Comparison of ENCODE assay signal across 18 cellular contexts in genomic region chr15:77064118-77064517, GRCh38. TPM values are rescaled to one million over a fixed set of nuclear protein-coding genes. Genes with fewer than 3 reads are reported as not detected.
DNase-seq lines count a peak whose midpoint lies in the region; ATAC-seq, FAIRE-seq and TF ChIP-seq lines count a peak whose summit lies in the region.
"Had no signal": no experiment of that assay in that cellular context is flagged by ENCODE, and none has a peak within 500 bp of the region (broad histone marks: within the 10 kb centered on the region; RNA-seq: fewer than 3 reads in every experiment).

No MANE protein-coding gene starts in this region.

- H3K9me3 Mint-ChIP-seq in Calu3 (ENCODE audit: low read depth, unreplicated experiment) = no peaks in the 10 kb centered on the region
- no peaks in the 10 kb centered on the region for H3K9me3 Mint-ChIP-seq in activated B cell treated with CpG ODN at 0.5 μM for 24 hours
- H3K9me3 Mint-ChIP-seq: activated naive CD8-positive, alpha-beta T cell treated with anti-CD3 and anti-CD28 coated beads for 36 hours; IgD-negative memory B cell had no signal

- H3K27ac Mint-ChIP-seq in Calu3 (ENCODE audit: unreplicated experiment) = peak overlapping the region; percentile 69
- H3K27ac Mint-ChIP-seq in activated B cell treated with CpG ODN at 0.5 μM for 24 hours = peak overlapping the region; percentile 66
- H3K27ac Mint-ChIP-seq: activated naive CD8-positive, alpha-beta T cell treated with anti-CD3 and anti-CD28 coated beads for 36 hours had no signal

- BruUV-seq in Calu3 (replicated peaks; lab: Mats Ljungman, UMichigan) (no TSS peak), HepG2 (replicated peaks; lab: Mats Ljungman, UMichigan) (no TSS peak)

- H3K27me3 Mint-ChIP-seq in Calu3 (ENCODE audit: unreplicated experiment) (no peaks in the 10 kb centered on the region), activated B cell treated with CpG ODN at 0.5 μM for 24 hours (no peaks in the 10 kb centered on the region)
- H3K27me3 Mint-ChIP-seq: activated naive CD8-positive, alpha-beta T cell treated with anti-CD3 and anti-CD28 coated beads for 36 hours; IgD-negative memory B cell had no signal

- H3K9ac ChIP-seq in HepG2 (ENCODE audit: insufficient read depth, low read depth, low read length) = no peak overlapping the region

- H3K36me3 ChIP-seq in HepG2 (replicated peaks in 1 of 2; ENCODE audit: control insufficient read depth in 1 of 2, insufficient read depth in 2 of 2, low read length in 2 of 2) = no peaks in the 10 kb centered on the region
- no peaks in the 10 kb centered on the region for H3K36me3 ChIP-seq in psoas muscle (ENCODE audit: insufficient read depth in 1 of 2, low read depth in 1 of 2)
- H3K36me3 ChIP-seq: esophagus muscularis mucosa had no signal

- peaks cover 43% of the 10 kb centered on the region for H3K79me2 ChIP-seq in HepG2 (ENCODE audit: insufficient read depth, low read length)

- H3K27me3 ChIP-seq in HepG2 (ENCODE audit: control insufficient read depth in 1 of 2, insufficient read depth in 2 of 2, low read length in 2 of 2) (no peaks in the 10 kb centered on the region), psoas muscle (ENCODE audit: insufficient read depth in 3 of 3, low read length in 2 of 3) (no peaks in the 10 kb centered on the region)
- H3K27me3 ChIP-seq: esophagus muscularis mucosa had no signal

- TF ChIP-seq POLR2A in HepG2 (IDR thresholded peaks at IDR 0.05; ENCODE audit: insufficient read depth in 1 of 2, low read depth in 2 of 2, low read length in 2 of 2) = no peak

- H3K4me3 Mint-ChIP-seq in Calu3 (ENCODE audit: low read depth, unreplicated experiment) (peak overlapping the region; percentile 42), activated B cell treated with CpG ODN at 0.5 μM for 24 hours (peak overlapping the region; percentile 36)
- H3K4me3 Mint-ChIP-seq: activated naive CD8-positive, alpha-beta T cell treated with anti-CD3 and anti-CD28 coated beads for 36 hours; naive thymus-derived CD4-positive, alpha-beta T cell had no signal

- CTCF ChIA-PET in Calu3 (lab: Charles Lee) = interaction anchor here (0.9 to 1.2 kb wide), 2 partner anchors 28 to 40 kb away, joined by 3 to 5 read pairs; no protein-coding TSS in a partner anchor
- CTCF ChIA-PET in activated B cell treated with CpG ODN at 0.5 μM for 24 hours (lab: Charles Lee) = interaction anchor here (0.9 kb wide), 1 partner anchor 10 kb away, joined by 3 read pairs; no protein-coding TSS in a partner anchor
- CTCF ChIA-PET in HepG2 (lab: Yijun Ruan, JAX; ENCODE audit: low intra/inter-chr PET ratio, low total read pairs) = no interaction called here

- no peak overlapping the region for H2AFZ ChIP-seq in HepG2 (ENCODE audit: low read length)

- H3K36me3 Mint-ChIP-seq in Calu3 (ENCODE audit: insufficient read depth, unreplicated experiment) = peaks cover 22% of the 10 kb centered on the region
- peaks cover 19% of the 10 kb centered on the region for H3K36me3 Mint-ChIP-seq in activated B cell treated with CpG ODN at 0.5 μM for 24 hours (ENCODE audit: low read depth)

- H3K27ac ChIP-seq in HepG2 (ENCODE audit: extremely low read length, insufficient read depth, low read length) = no peak overlapping the region
- H3K27ac ChIP-seq in psoas muscle = peak overlapping the region; percentile 84
- H3K27ac ChIP-seq: esophagus muscularis mucosa had no signal

- POLR2A ChIA-PET in activated B cell treated with CpG ODN at 0.5 μM for 24 hours (lab: Charles Lee) (no interaction called here), HepG2 (lab: Yijun Ruan, JAX) (interaction anchor here (0.7 kb wide), 1 partner anchor 10 kb away, joined by 3 read pairs; no protein-coding TSS in a partner anchor)

- H3K4me1 ChIP-seq in HepG2 (ENCODE audit: insufficient read depth, low read length) (peaks cover 47% of the 10 kb centered on the region), psoas muscle (peaks cover 81% of the 10 kb centered on the region)

- no peak for TF ChIP-seq EP300 in HepG2 (IDR thresholded peaks at IDR 0.05; ENCODE audit: low read depth in 2 of 2, low read length in 2 of 2)
- TF ChIP-seq EP300 in HepG2 (CRISPR knock-in tag; IDR thresholded peaks at IDR 0.05; ENCODE audit: borderline replicate concordance) = no peak

- H3K4me3 ChIP-seq in HepG2 (replicated peaks in 1 of 3; ENCODE audit: insufficient read depth in 1 of 3, low read depth in 2 of 3, low read length in 3 of 3) (no peak overlapping the region), psoas muscle (no peak overlapping the region)
- H3K4me3 ChIP-seq: esophagus muscularis mucosa had no signal

- peaks cover 78% of the 10 kb centered on the region for H3K4me1 Mint-ChIP-seq in Calu3 (ENCODE audit: low read depth, unreplicated experiment)
- peaks cover 88% of the 10 kb centered on the region for H3K4me1 Mint-ChIP-seq in activated B cell treated with CpG ODN at 0.5 μM for 24 hours

- peaks cover 11% of the 10 kb centered on the region for H4K20me1 ChIP-seq in HepG2 (ENCODE audit: insufficient read depth, low read length)

- H3K4me2 ChIP-seq in HepG2 (ENCODE audit: low read depth, low read length) = no peak overlapping the region

- FAIRE-seq in HepG2 (lab: Jason Lieb, UNC) = no peak

- ATAC-seq in activated B cell treated with CpG ODN at 0.5 μM for 24 hours (ENCODE audit: low read depth) (no peak), HepG2 (no peak; the same call in 2 of the 3 replicates), psoas muscle (no peak), GM21825 (IDR thresholded peaks at IDR 0.05; ENCODE audit: unreplicated experiment) (no peak)
- ATAC-seq: left ventricle myocardium superior had no signal

- intact Hi-C loops in Calu3 (cut with micrococcal nuclease; ENCODE audit: unreplicated experiment) = no loop called here
- intact Hi-C loops in activated B cell treated with CpG ODN at 0.5 μM for 24 hours (cut with micrococcal nuclease) = loop anchor here (10.0 kb wide), 1 partner anchor 749 kb away; the partner anchor contains the start of gene ETFA
- intact Hi-C loops in HepG2 (cut with micrococcal nuclease; ENCODE audit: unreplicated experiment) = no loop called here
- intact Hi-C loops in psoas muscle (cut with DNase I) = no loop called here

- TF ChIP-seq CTCF in Calu3 (IDR thresholded peaks at IDR 0.05; ENCODE audit: unreplicated experiment) (no peak), activated B cell treated with CpG ODN at 0.5 μM for 24 hours (IDR thresholded peaks at IDR 0.05) (no peak), HepG2 (CRISPR knock-in tag; IDR thresholded peaks at IDR 0.05) (no peak), psoas muscle (IDR thresholded peaks at IDR 0.05) (no peak)

- no peak for TF ChIP-seq RAD21 in HepG2 (CRISPR knock-in tag; IDR thresholded peaks at IDR 0.05)

- 39% methylated on average over 2 of the region's 2 CpGs for WGBS in HepG2 (ENCODE audit: low lambda C conversion rate)
- WGBS in psoas muscle, 3 donors = 88 to 89% (median 88%) methylated on average over 2 of the region's 2 CpGs

- DNase-seq in Calu3 = no peak
- DNase-seq in activated B cell treated with CpG ODN at 0.5 μM for 24 hours = no peak
- no peak for DNase-seq in HepG2 (ENCODE audit: low spot score)
- no peak for DNase-seq in psoas muscle
- DNase-seq in HPDE6-E6E7 (ENCODE audit: extremely low spot score) = no peak
- DNase-seq in NOMO-1 treated with DMSO at 0.1 percent for 48 hours (lab: John Stamatoyannopoulos, UW; ENCODE audit: unreplicated experiment) = no peak
- DNase-seq in GM03348 (ENCODE audit: low spot score) = no peak
- DNase-seq: activated CD4-positive, CD25-positive, alpha-beta regulatory T cell; activated naive CD8-positive, alpha-beta T cell treated with anti-CD3 and anti-CD28 coated beads for 36 hours; left ventricle myocardium superior; naive thymus-derived CD4-positive, alpha-beta T cell; NCI-H524 treated with DMSO at 0.1 percent for 48 hours; SIG-M5; stimulated activated CD4-positive, alpha-beta T cell treated with anti-CD3 and anti-CD28 coated beads, Interleukin-15, amount 100 ng/mL, for 24 hours; stimulated activated naive CD4-positive, alpha-beta T cell had no signal

- in situ Hi-C loops in HepG2 (cut with HindIII; ENCODE audit: extremely low pct_ligation_motif_present, low pct_unique_long_range_greater_than_20kb) = no loop called here

- no peaks in the 10 kb centered on the region for H3K9me3 ChIP-seq in HepG2 (ENCODE audit: low read length)
- no peaks in the 10 kb centered on the region for H3K9me3 ChIP-seq in psoas muscle
- H3K9me3 ChIP-seq: esophagus muscularis mucosa had no signal

TF ChIP-seq in HepG2, 621 proteins besides CTCF, POLR2A, EP300 and RAD21:
- no peak for TF ChIP-seq ELF3 (CRISPR knock-in tag; IDR thresholded peaks at IDR 0.05)
- peak; percentile 18; the same call in 1 of the 2 replicates for TF ChIP-seq NR2F6 (IDR thresholded peaks at IDR 0.05)
- TF ChIP-seq NR2F6 (CRISPR knock-in tag; IDR thresholded peaks at IDR 0.05) = no peak

RNA-seq across cellular contexts. Expression of gene TSPAN3, which starts 6.8 kb away (rescaled TPM):
- total RNA-seq in Calu3 (2022) (404 and 463 TPM in 2 replicates), activated B cell treated with CpG ODN at 0.5 μM for 24 hours (104 and 113 TPM in 2 replicates), HepG2 (2016; rRNA removed; fragmentation: Illumina TruSeq; extraction: Trizol) (102 and 170 TPM in 2 replicates), psoas muscle (100 to 1,000 TPM; 179 to 215 (median 207) TPM)
- total RNA-seq in HepG2 (2016; cell fraction: cytosol; rRNA removed; fragmentation: Illumina TruSeq; extraction: Trizol; ENCODE audit: low read depth) = 51.2 and 62.4 TPM in 2 replicates
- total RNA-seq in HepG2 (2016; cell fraction: insoluble cytoplasmic fraction; rRNA removed; fragmentation: Illumina TruSeq; extraction: Trizol) = 108 and 171 TPM in 2 replicates
- total RNA-seq in HepG2 (2016; cell fraction: membrane; rRNA removed; fragmentation: Illumina TruSeq; extraction: Trizol) = 109 and 138 TPM in 2 replicates
- total RNA-seq in HepG2 (2016; cell fraction: nucleus; rRNA removed; fragmentation: Illumina TruSeq; extraction: Trizol) = 128 and 152 TPM in 2 replicates
- polyA plus RNA-seq in HepG2 (2011; rRNA removed) (155 and 167 TPM in 2 replicates), psoas muscle (100 to 1,000 TPM; 146 to 330 (median 210) TPM)
- polyA plus RNA-seq in HepG2 (2011; cell fraction: cytosol; rRNA removed) = 231 and 297 TPM in 2 replicates
- 56.3 and 77.8 TPM in 2 replicates for polyA plus RNA-seq in HepG2 (2011; cell fraction: nucleus; rRNA removed)
- 134 and 159 TPM in 2 replicates for polyA plus RNA-seq in HepG2 (2012)
- 52.0 and 77.5 TPM in 2 replicates for polyA plus RNA-seq in HepG2 (2016; cell fraction: cytosol; fragmentation: Illumina TruSeq; extraction: Trizol; ENCODE audit: low read depth)
- 105 and 130 TPM in 2 replicates for polyA plus RNA-seq in HepG2 (2016; cell fraction: insoluble cytoplasmic fraction; fragmentation: Illumina TruSeq; extraction: Trizol; ENCODE audit: low read depth)
- polyA plus RNA-seq in HepG2 (2016; cell fraction: membrane; fragmentation: Illumina TruSeq; extraction: Trizol; ENCODE audit: low read depth) = 93.2 and 115 TPM in 2 replicates
- polyA plus RNA-seq in HepG2 (2016; cell fraction: nucleus; fragmentation: Illumina TruSeq; extraction: Trizol; ENCODE audit: insufficient read depth, low read depth) = 217 and 229 TPM in 2 replicates
- 238 and 277 TPM in 2 replicates for polyA minus RNA-seq in HepG2 (2011; rRNA and poly(A)+ RNA removed; ENCODE audit: low replicate concordance)
- 83.9 and 119 TPM in 2 replicates for polyA minus RNA-seq in HepG2 (2011; cell fraction: cytosol; rRNA and poly(A)+ RNA removed)
- polyA minus RNA-seq in HepG2 (2011; cell fraction: nucleus; rRNA and poly(A)+ RNA removed) = 38.1 and 56.6 TPM in 2 replicates
